Comparison of ENCODE assay signal across 21 cellular contexts in genomic region chr6:15395087-15395486, GRCh38.
"Had no signal": no experiment of that assay in that cellular context is flagged by ENCODE, and none has a peak within 500 bp of the region (broad histone marks: within the 10 kb centered on the region; RNA-seq: fewer than 3 reads in every experiment).

No MANE protein-coding gene starts in this region.

- ATAC-seq: esophagus mucosa, left lung, right lobe of liver had no signal

- H3K4me3 ChIP-seq: hepatocyte, left lung, lung, right lobe of liver, skin epidermis, tibial artery had no signal

- H3K27me3 Mint-ChIP-seq: naive B cell had no signal

- H3K36me3 ChIP-seq: left lung, right lobe of liver, tibial artery had no signal

- H3K27ac Mint-ChIP-seq: T-helper 1 cell treated with Interleukin-12 subunit alpha and Interleukin-12 subunit beta and Interleukin-4 antibody, amounts not matched to agents 30 μg/mL and 1 μg/mL, for 36 hours had no signal

- H3K27me3 ChIP-seq: hepatocyte, left lung, right lobe of liver, tibial artery had no signal

- H3K4me3 Mint-ChIP-seq: immature natural killer cell; T-helper 1 cell treated with Interleukin-12 subunit alpha and Interleukin-12 subunit beta and Interleukin-4 antibody, amounts not matched to agents 30 μg/mL and 1 μg/mL, for 36 hours had no signal

- H3K9me3 Mint-ChIP-seq: activated naive CD4-positive, alpha-beta T cell treated with anti-CD3 and anti-CD28 coated beads, Interleukin-2, amount 50 U/mL, for 72 hours; immature natural killer cell; T-helper 1 cell treated with Interleukin-12 subunit alpha and Interleukin-12 subunit beta and Interleukin-4 antibody, amounts not matched to agents 30 μg/mL and 1 μg/mL, for 36 hours had no signal

- H3K27ac ChIP-seq: hepatocyte, left lung, parathyroid adenoma, skin epidermis, tibial artery had no signal

- H3K9ac ChIP-seq: parathyroid adenoma had no signal

- H3K9me3 ChIP-seq: left lung, right lobe of liver, tibial artery had no signal

- H3K36me3 Mint-ChIP-seq: immature natural killer cell had no signal

- DNase-seq: activated CD4-positive, alpha-beta T cell treated with anti-CD3 and anti-CD28 coated beads, Interleukin-2, amount 50 U/mL, for 4 hours; activated CD4-positive, CD25-positive, alpha-beta regulatory T cell; activated gamma-delta T cell treated with Interleukin-2 at 50 U/mL for 16 hours; central memory CD4-positive, alpha-beta T cell; dermis blood vessel endothelial cell; effector CD8-positive, alpha-beta T cell; foreskin melanocyte; immature natural killer cell; left lung; naive B cell; nucleus accumbens; right lobe of liver; stimulated activated naive CD4-positive, alpha-beta T cell; tibial artery had no signal
